ENCODE assay signal across 30 cellular contexts in the genomic region with DNA sequence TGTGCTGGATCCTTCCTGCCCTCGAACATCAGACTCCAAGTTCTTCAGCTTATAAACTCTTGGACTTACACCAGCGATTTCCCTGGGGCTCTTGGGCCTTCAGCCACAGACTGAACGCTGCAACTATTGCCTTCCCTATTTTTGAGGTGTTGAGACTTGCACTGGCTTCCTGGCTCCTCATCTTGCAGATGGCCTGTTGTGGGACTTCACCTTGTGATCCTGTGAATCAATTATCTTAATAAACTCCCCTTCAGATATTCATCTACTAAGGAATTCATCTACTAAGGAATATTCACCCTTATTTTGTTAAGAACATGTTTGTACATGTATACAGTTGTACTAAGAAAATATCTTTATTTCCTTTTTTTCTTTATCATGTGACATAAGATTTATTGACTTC.
"Had no signal": no experiment of that assay in that cellular context is flagged by ENCODE, and none has a peak within 500 bp of the region (broad histone marks: within the 10 kb centered on the region; RNA-seq: fewer than 3 reads in every experiment).

No MANE protein-coding gene starts in this region.

- H3K9me3 ChIP-seq: colonic mucosa, esophagus muscularis mucosa had no signal

- DNase-seq: activated B cell treated with CpG ODN at 0.5 μM for 24 hours; activated CD4-positive, alpha-beta T cell treated with anti-CD3 and anti-CD28 coated beads for 48 hours; activated CD4-positive, alpha-beta T cell treated with anti-CD3 and anti-CD28 coated beads, Interleukin-2, amount 50 U/mL, for 1 hour; activated CD4-positive, alpha-beta T cell treated with anti-CD3 and anti-CD28 coated beads, Interleukin-2, amount 50 U/mL, for 48 hours; activated CD8-positive, alpha-beta memory T cell treated with anti-CD3 and anti-CD28 coated beads for 24 hours; activated CD8-positive, alpha-beta T cell treated with anti-CD3 and anti-CD28 coated beads for 36 hours; activated effector memory CD4-positive, alpha-beta T cell treated with Interleukin-2 at 50 U/mL for 16 hours; activated gamma-delta T cell treated with Interleukin-2 at 50 U/mL for 16 hours; activated naive CD4-positive, alpha-beta T cell treated with anti-CD3 and anti-CD28 coated beads, Interleukin-2, amount 50 U/mL, for 16 hours; activated naive CD4-positive, alpha-beta T cell treated with Interleukin-2 at 50 U/mL for 16 hours; activated T-cell treated with anti-CD3 and anti-CD28 coated beads, Interleukin-2, amount 50 U/mL, for 4 hours; amniotic stem cell; anterior cingulate cortex; brain microvascular endothelial cell; central memory CD4-positive, alpha-beta T cell; cerebellar nuclear complex; colonic mucosa; effector CD8-positive, alpha-beta T cell; erythroblast; foreskin melanocyte; head of caudate nucleus; T-helper 2 cell; WERI-Rb-1 had no signal

- FAIRE-seq: astrocyte, endometrium, endothelial cell of umbilical vein had no signal

- H3K4me3 ChIP-seq: cardiac muscle cell, colonic mucosa, esophagus muscularis mucosa had no signal

- H3K27me3 ChIP-seq: brain microvascular endothelial cell, cardiac muscle cell, colonic mucosa, esophagus muscularis mucosa had no signal

- H3K4me1 ChIP-seq: colonic mucosa, esophagus muscularis mucosa had no signal

- H3K36me3 ChIP-seq: brain microvascular endothelial cell, cardiac muscle cell, colonic mucosa, esophagus muscularis mucosa, WERI-Rb-1 had no signal

- H3K27ac ChIP-seq: brain microvascular endothelial cell, cardiac muscle cell, colonic mucosa, esophagus muscularis mucosa, WERI-Rb-1 had no signal

- ATAC-seq: activated CD4-positive, CD25-positive, alpha-beta regulatory T cell treated with anti-CD3 and anti-CD28 coated beads, Interleukin-2, amount 50 U/mL, for 24 hours; activated CD8-positive, alpha-beta T cell treated with anti-CD3 and anti-CD28 coated beads for 36 hours; activated T-cell treated with anti-CD3 and anti-CD28 coated beads, Interleukin-2, amount 50 U/mL, for 4 hours; activated T-helper 17 cell treated with anti-CD3 and anti-CD28 coated beads, Interleukin-2, amount 50 U/mL, for 72 hours had no signal
